In the genomic region with DNA sequence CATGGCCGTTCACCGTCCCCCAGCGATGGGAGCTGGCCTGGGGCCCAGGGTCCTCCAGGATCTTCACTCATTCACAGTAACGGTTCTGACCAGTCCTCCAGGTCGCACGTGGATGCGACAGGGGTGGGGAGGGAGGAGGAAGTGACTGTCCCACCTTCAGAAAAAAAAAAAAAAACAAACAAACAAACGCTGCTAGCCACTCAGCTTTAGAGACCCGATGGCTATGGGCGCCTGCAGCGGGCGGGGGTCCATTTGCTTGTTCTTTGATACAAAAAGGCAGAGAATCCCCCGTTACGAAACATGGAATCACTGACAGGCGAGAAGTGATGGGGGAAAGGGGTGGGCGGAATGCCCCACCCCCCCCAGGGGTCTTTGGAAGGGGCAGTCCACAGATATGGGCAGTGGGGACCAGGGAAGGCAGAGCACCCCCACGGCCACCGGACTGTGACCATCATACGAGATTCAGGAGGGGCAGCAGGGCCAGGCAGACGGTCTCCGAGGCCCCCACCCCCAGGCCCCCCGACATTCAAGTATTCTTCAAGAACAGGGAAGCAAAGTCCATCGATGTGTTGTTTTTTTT, we compare ENCODE assay signal across 12 cellular contexts. TPM values are rescaled to one million over a fixed set of nuclear protein-coding genes. Genes with fewer than 3 reads are reported as not detected.
DNase-seq lines count a peak whose midpoint lies in the region; ATAC-seq and TF ChIP-seq lines count a peak whose summit lies in the region.
"Had no signal": no experiment of that assay in that cellular context is flagged by ENCODE, and none has a peak within 500 bp of the region (broad histone marks: within the 10 kb centered on the region; RNA-seq: fewer than 3 reads in every experiment).

No MANE protein-coding gene starts in this region.

- no peak for TF ChIP-seq CTCF in CD14-positive monocyte (IDR thresholded peaks at IDR 0.05)
- no peak for TF ChIP-seq CTCF in adrenal gland (IDR thresholded peaks at IDR 0.05)
- no peak for TF ChIP-seq CTCF in osteoblast (IDR thresholded peaks at IDR 0.05; ENCODE audit: extremely low read depth, low read depth, low read length)

- peaks cover 10 to 21% (median 13%) of the 10 kb centered on the region in 7 donors for H3K9me3 Mint-ChIP-seq in CD14-positive monocyte

- intact Hi-C loops in CD14-positive monocyte (cut with micrococcal nuclease), result no loop called here
- intact Hi-C loops in adrenal gland (cut with DNase I), result no loop called here

- TF ChIP-seq POLR2A in GM18526 (IDR thresholded peaks at IDR 0.05; ENCODE audit: extremely low read depth, insufficient read length) (peak; percentile 4), adrenal gland (IDR thresholded peaks at IDR 0.05) (no peak)

- no peak for DNase-seq in CD14-positive monocyte (ENCODE audit: low spot score)
- peak in 5 of 7 donors; percentile 36 to 49 (median 46) for DNase-seq in adrenal gland
- peak; percentile 66 for DNase-seq in osteoblast (ENCODE audit: insufficient read length, low spot score, missing footprints)
- DNase-seq in NK-92 (lab: John Stamatoyannopoulos, UW; ENCODE audit: unreplicated experiment), result no peak
- DNase-seq: activated CD8-positive, alpha-beta T cell treated with anti-CD3 and anti-CD28 coated beads for 36 hours; NCI-H1417 treated with DMSO at 0.1 percent for 48 hours; stimulated activated CD4-positive, alpha-beta T cell treated with anti-CD3 and anti-CD28 coated beads, Interleukin-15, amount 100 ng/mL, for 24 hours had no signal

- peaks cover 0 to 5% (median 2%) of the 10 kb centered on the region in 3 donors for H3K27me3 Mint-ChIP-seq in CD14-positive monocyte (ENCODE audit: low read depth in 3 of 3)
- H3K27me3 Mint-ChIP-seq: activated CD8-positive, alpha-beta T cell treated with anti-CD3 and anti-CD28 coated beads for 36 hours had no signal

- H3K79me2 ChIP-seq in osteoblast (ENCODE audit: insufficient read depth, low read length), result no peaks in the 10 kb centered on the region

- WGBS in adrenal gland, 4 donors, result 59 to 72% (median 65%) methylated on average over 23 of the region's 23 CpGs

- H3K27me3 ChIP-seq in adrenal gland, result no peaks in the 10 kb centered on the region
- H3K27me3 ChIP-seq in osteoblast (ENCODE audit: insufficient read depth, low read length), result no peaks in the 10 kb centered on the region

- peaks cover 0 to 6% (median 0%) of the 10 kb centered on the region in 3 donors for H3K9me3 ChIP-seq in adrenal gland (replicated peaks in 1 of 3)
- peaks cover 4% of the 10 kb centered on the region for H3K9me3 ChIP-seq in osteoblast (ENCODE audit: low read depth, low read length)

- H3K36me3 ChIP-seq in adrenal gland (replicated peaks in 1 of 2) (peaks cover 0 to 49% of the 10 kb centered on the region in 2 donors), osteoblast (ENCODE audit: insufficient read depth, low read length) (peaks cover 27% of the 10 kb centered on the region)

- no peak for ATAC-seq in GM18868 (IDR thresholded peaks at IDR 0.05; ENCODE audit: unreplicated experiment)
- ATAC-seq in SK-N-SH treated with all-trans-retinoic acid at 6 μM for 48 hours, result no peak
- no peak for ATAC-seq in HG03025 (IDR thresholded peaks at IDR 0.05; ENCODE audit: low FRiP score, unreplicated experiment)
- ATAC-seq: activated CD8-positive, alpha-beta T cell treated with anti-CD3 and anti-CD28 coated beads for 36 hours had no signal

- H3K4me1 ChIP-seq in adrenal gland (replicated peaks in 1 of 2) (peaks cover 42 to 52% of the 10 kb centered on the region in 2 donors), osteoblast (ENCODE audit: insufficient read depth, low read length) (peaks cover 7% of the 10 kb centered on the region)

- no peak overlapping the region for H3K4me2 ChIP-seq in osteoblast (ENCODE audit: insufficient read depth, low read length)

- H3K36me3 Mint-ChIP-seq in CD14-positive monocyte, result peaks cover 22 to 38% of the 10 kb centered on the region in 2 donors

- H3K4me1 Mint-ChIP-seq in CD14-positive monocyte, result peaks cover 29% of the 10 kb centered on the region

- peak overlapping the region in 4 of 7 donors; percentile 30 to 53 (median 40) for H3K27ac Mint-ChIP-seq in CD14-positive monocyte
- H3K27ac Mint-ChIP-seq: activated CD8-positive, alpha-beta T cell treated with anti-CD3 and anti-CD28 coated beads for 36 hours had no signal

- H3K27ac ChIP-seq in adrenal gland (peak overlapping the region in 2 of 5 donors; percentile 58 to 98), osteoblast (ENCODE audit: low read depth, low read length) (no peak overlapping the region)
- H3K27ac ChIP-seq: parathyroid adenoma had no signal

- peaks cover 18% of the 10 kb centered on the region for H4K20me1 ChIP-seq in osteoblast (ENCODE audit: insufficient read depth, low read length)

- H3K4me3 Mint-ChIP-seq in CD14-positive monocyte, result no peak overlapping the region
- H3K4me3 Mint-ChIP-seq: activated CD8-positive, alpha-beta T cell treated with anti-CD3 and anti-CD28 coated beads for 36 hours had no signal

- no peak overlapping the region for H2AFZ ChIP-seq in osteoblast (ENCODE audit: low read length)
- H2AFZ ChIP-seq: parathyroid adenoma had no signal

- H3K4me3 ChIP-seq in adrenal gland, result no peak overlapping the region
- no peak overlapping the region for H3K4me3 ChIP-seq in osteoblast (ENCODE audit: insufficient read depth, low read length)

TF ChIP-seq in SK-N-SH treated with all-trans-retinoic acid at 6 μM for 48 hours, 23 proteins besides CTCF, POLR2A, EP300 and RAD21 (continues in another document):
- no peak for TF ChIP-seq ZFP3 (CRISPR knock-in tag; IDR thresholded peaks at IDR 0.05)
- TF ChIP-seq GLIS3 (CRISPR knock-in tag; IDR thresholded peaks at IDR 0.05), result no peak
- TF ChIP-seq TCF4 (CRISPR knock-in tag; IDR thresholded peaks at IDR 0.05; ENCODE audit: borderline replicate concordance), result no peak
- TF ChIP-seq SNAI2 (CRISPR knock-in tag; IDR thresholded peaks at IDR 0.05), result no peak
- TF ChIP-seq CSDC2 (CRISPR knock-in tag; IDR thresholded peaks at IDR 0.05), result no peak
- no peak for TF ChIP-seq RARB (CRISPR knock-in tag; IDR thresholded peaks at IDR 0.05)
- TF ChIP-seq PATZ1 (CRISPR knock-in tag; IDR thresholded peaks at IDR 0.05; ENCODE audit: borderline replicate concordance), result no peak
- TF ChIP-seq OSR1 (CRISPR knock-in tag; IDR thresholded peaks at IDR 0.05), result no peak
- no peak for TF ChIP-seq TSHZ2 (CRISPR knock-in tag; IDR thresholded peaks at IDR 0.05)
- no peak for TF ChIP-seq ARNTL (CRISPR knock-in tag; IDR thresholded peaks at IDR 0.05; ENCODE audit: borderline replicate concordance, low read depth)
- no peak for TF ChIP-seq ZNF70 (CRISPR knock-in tag; IDR thresholded peaks at IDR 0.05)
- no peak for TF ChIP-seq TOX (CRISPR knock-in tag; IDR thresholded peaks at IDR 0.05; ENCODE audit: borderline replicate concordance)
- TF ChIP-seq ESRRG (CRISPR knock-in tag; IDR thresholded peaks at IDR 0.05), result no peak

RNA-seq across cellular contexts. Expression of gene MKNK2, which starts 13.3 kb away (rescaled TPM):
- polyA plus RNA-seq in CD14-positive monocyte, result 10 to 100 TPM; 16.9 to 21.8 TPM
- 100 to 1,000 TPM; 106 to 440 (median 171) TPM for total RNA-seq in adrenal gland
- 100 to 1,000 TPM in 2 of 3 donors, 10 to 100 TPM in 1; 30.4 to 238 (median 140) TPM for polyA plus RNA-seq in adrenal gland
- total RNA-seq in osteoblast, result 82.5 and 84.6 TPM in 2 replicates

RNA-seq across cellular contexts. Expression of gene BTBD2, which starts 22.3 kb away (rescaled TPM):
- polyA plus RNA-seq in CD14-positive monocyte (1 to 10 TPM; 2.8 to 3.3 TPM), adrenal gland (10 to 100 TPM; 11.8 to 87.5 (median 57.7) TPM)
- total RNA-seq in adrenal gland (100 to 1,000 TPM in 1 of 8 donors, 10 to 100 TPM in 7; 55.0 to 122 (median 82.4) TPM), osteoblast (57.5 and 57.8 TPM in 2 replicates)

RNA-seq across cellular contexts. Expression of gene MOB3A, which starts 58.4 kb away (rescaled TPM):
- polyA plus RNA-seq in CD14-positive monocyte (10 to 100 TPM; 60.5 to 96.3 TPM), adrenal gland (10 to 100 TPM; 13.6 to 22.4 (median 16.0) TPM)
- total RNA-seq in adrenal gland (10 to 100 TPM; 25.5 to 54.0 (median 45.2) TPM), osteoblast (34.0 and 35.1 TPM in 2 replicates)

RNA-seq across cellular contexts. Expression of gene IZUMO4, which starts 58.9 kb away (rescaled TPM):
- under 1 TPM; 0.41 to 0.80 TPM for polyA plus RNA-seq in CD14-positive monocyte
- 1 to 10 TPM in 6 of 8 donors, under 1 TPM in 2; 0.69 to 8.7 (median 2.1) TPM for total RNA-seq in adrenal gland
- polyA plus RNA-seq in adrenal gland, result 10 to 100 TPM in 2 of 3 donors, 1 to 10 TPM in 1; 2.6 to 24.6 (median 17.4) TPM
- total RNA-seq in osteoblast, result 0.36 and 2.4 TPM in 2 replicates

Comparison
In these comparisons a context has a peak if more than half of its experiments do, and no peak if none do; other contexts are left out.
1. DNase-seq: peak in adrenal gland (5 of 7) and osteoblast (single experiment); none in CD14-positive monocyte (single experiment) and NK-92 (single experiment).